ENCODE assay signal across 8 cellular contexts in the genomic region with DNA sequence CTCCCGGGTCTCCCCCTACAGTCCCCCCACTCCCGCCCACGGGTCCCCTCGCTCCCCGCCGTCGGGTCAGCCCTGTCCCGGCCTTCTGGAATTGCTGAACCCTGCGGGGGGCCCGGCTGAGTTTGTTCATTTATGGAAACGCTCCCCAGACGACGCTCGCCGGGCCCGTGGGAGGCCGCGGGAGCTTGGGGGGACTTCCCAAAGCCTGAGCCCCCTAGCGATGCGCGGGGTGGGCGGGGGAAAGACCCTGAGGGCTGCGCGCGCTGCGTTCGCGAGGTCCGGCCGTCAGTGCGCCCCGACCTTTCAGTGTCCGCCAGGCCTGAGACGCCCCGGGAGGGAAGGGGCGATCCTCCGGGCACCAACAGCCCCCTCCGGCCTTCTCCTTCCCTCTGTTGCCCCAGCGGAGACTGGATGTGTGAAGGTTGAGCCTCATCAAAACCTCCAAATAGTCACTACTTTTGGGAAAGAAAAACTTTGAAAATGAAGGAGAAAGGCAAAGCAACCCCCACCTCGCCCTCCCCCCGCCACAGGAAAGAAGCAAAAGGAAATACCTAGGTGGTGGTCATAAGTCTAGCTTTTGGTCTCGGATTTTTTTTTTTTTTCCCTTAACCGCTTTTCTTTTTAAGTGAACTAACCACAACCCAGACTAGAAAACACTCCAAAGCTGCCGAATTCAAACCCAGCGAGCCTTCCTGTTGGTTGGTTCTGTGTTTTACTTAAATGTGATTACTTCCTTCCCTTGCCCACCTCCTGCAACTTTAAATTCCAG. TPM values are rescaled to one million over a fixed set of nuclear protein-coding genes. Genes with fewer than 3 reads are reported as not detected.
A peak's percentile ranks its signal among the peaks of the same experiment; 100 is the strongest.
DNase-seq lines count a peak whose midpoint lies in the region; ATAC-seq and TF ChIP-seq lines count a peak whose summit lies in the region.

No MANE protein-coding gene starts in this region.

- peaks cover 82 to 99% (median 89%) of the 10 kb centered on the region in 11 experiments for H3K27me3 ChIP-seq in BLaER1 treated with 17β-estradiol and CSF1 and Interleukin-3, amounts not matched to agents 10 nM and 100 nM
- H3K27me3 ChIP-seq in OCI-LY1 (ENCODE audit: insufficient read depth, low read length) (peaks cover 14% of the 10 kb centered on the region), psoas muscle (ENCODE audit: insufficient read depth in 3 of 3, low read length in 2 of 3) (peaks cover 0 to 82% (median 24%) of the 10 kb centered on the region in 3 donors)

- H3K4me1 ChIP-seq in BLaER1 treated with 17β-estradiol and CSF1 and Interleukin-3, amounts not matched to agents 10 nM and 100 nM = peaks cover 8 to 29% (median 22%) of the 10 kb centered on the region in 10 experiments; a peak in 19 of 20 replicates
- H3K4me1 ChIP-seq in OCI-LY1 (ENCODE audit: insufficient read depth, low read length, severe bottlenecking) = peaks cover 35% of the 10 kb centered on the region
- peaks cover 8% of the 10 kb centered on the region for H3K4me1 ChIP-seq in psoas muscle

- intact Hi-C loops in psoas muscle (cut with DNase I) = no loop called here

- no peak overlapping the region for H3K27ac ChIP-seq in BLaER1 treated with 17β-estradiol and CSF1 and Interleukin-3, amounts not matched to agents 10 nM and 100 nM
- H3K27ac ChIP-seq in OCI-LY1 (ENCODE audit: low read depth, low read length, poor library complexity, severe bottlenecking) = no peak overlapping the region
- no peak overlapping the region for H3K27ac ChIP-seq in psoas muscle

- no peaks in the 10 kb centered on the region for H3F3A ChIP-seq in OCI-LY1 (ENCODE audit: insufficient read depth, low read length)

- H4K20me1 ChIP-seq in BLaER1 treated with 17β-estradiol and CSF1 and Interleukin-3, amounts not matched to agents 10 nM and 100 nM = peaks cover 0 to 36% (median 25%) of the 10 kb centered on the region in 11 experiments; a peak in 16 of 22 replicates
- H4K20me1 ChIP-seq in OCI-LY1 (ENCODE audit: insufficient read depth, low read length) = no peaks in the 10 kb centered on the region

- peak overlapping the region; percentile 53 to 73 (median 62) for H3K4me3 ChIP-seq in BLaER1 treated with 17β-estradiol and CSF1 and Interleukin-3, amounts not matched to agents 10 nM and 100 nM
- H3K4me3 ChIP-seq in OCI-LY1 (ENCODE audit: low read depth, low read length, poor library complexity, severe bottlenecking) = peak overlapping the region; percentile 33
- peak overlapping the region; percentile 42 for H3K4me3 ChIP-seq in psoas muscle

- H3K79me2 ChIP-seq in OCI-LY1 (ENCODE audit: insufficient read depth, low read length) = no peaks in the 10 kb centered on the region

- H3K9me3 ChIP-seq in BLaER1 treated with 17β-estradiol and CSF1 and Interleukin-3, amounts not matched to agents 10 nM and 100 nM (replicated peaks in 1 of 11) = no peaks in the 10 kb centered on the region
- H3K9me3 ChIP-seq in OCI-LY1 (ENCODE audit: low read length) (no peaks in the 10 kb centered on the region), psoas muscle (no peaks in the 10 kb centered on the region)

- TF ChIP-seq CTCF in OCI-LY1 (IDR thresholded peaks at IDR 0.05; ENCODE audit: low read length) = no peak
- TF ChIP-seq CTCF in psoas muscle (IDR thresholded peaks at IDR 0.05) = no peak

- peak overlapping the region; percentile 83 to 97 (median 92) for H3K4me2 ChIP-seq in BLaER1 treated with 17β-estradiol and CSF1 and Interleukin-3, amounts not matched to agents 10 nM and 100 nM
- peak overlapping the region; percentile 30 for H3K4me2 ChIP-seq in OCI-LY1 (ENCODE audit: low read length)

- DNase-seq in epidermal melanocyte (ENCODE audit: insufficient read length, low spot score) = peak; percentile 15
- peak; percentile 23 to 51 for DNase-seq in psoas muscle
- DNase-seq in dedifferentiated amniotic fluid mesenchymal stem cell (ENCODE audit: extremely low spot score) = no peak
- DNase-seq in iPS-NIHi7 (ENCODE audit: extremely low spot score) = no peak
- no peak for DNase-seq in occipital lobe (lab: John Stamatoyannopoulos, UW)

- no peaks in the 10 kb centered on the region for H3K36me3 ChIP-seq in BLaER1 treated with 17β-estradiol and CSF1 and Interleukin-3, amounts not matched to agents 10 nM and 100 nM
- no peaks in the 10 kb centered on the region for H3K36me3 ChIP-seq in OCI-LY1 (ENCODE audit: insufficient read depth, low read length)
- H3K36me3 ChIP-seq in psoas muscle (ENCODE audit: insufficient read depth in 1 of 2, low read depth in 1 of 2) = no peaks in the 10 kb centered on the region

- 13 to 20% (median 17%) methylated on average over 34 to 45 of the region's 45 CpGs for WGBS in psoas muscle, 3 donors

- ATAC-seq in GM19463 (IDR thresholded peaks at IDR 0.05; ENCODE audit: unreplicated experiment) (peak; percentile 18), psoas muscle (peak in 1 of 4 donors; percentile 16)

- peak overlapping the region in 5 of 11 experiments; percentile 21 to 64 (median 43); a peak in 7 of 22 replicates for H3K9ac ChIP-seq in BLaER1 treated with 17β-estradiol and CSF1 and Interleukin-3, amounts not matched to agents 10 nM and 100 nM
- H3K9ac ChIP-seq in OCI-LY1 (ENCODE audit: low read length) = no peak overlapping the region

- no peaks in the 10 kb centered on the region for H3K9me2 ChIP-seq in OCI-LY1 (ENCODE audit: low read depth, low read length)

- no peak overlapping the region for H2AFZ ChIP-seq in OCI-LY1 (ENCODE audit: low read length)

RNA-seq across cellular contexts. Expression of gene CYS1, which starts 0.5 kb away (rescaled TPM):
- total RNA-seq in psoas muscle (under 1 TPM; 0.13 to 0.58 (median 0.16) TPM), occipital lobe (2.0 TPM)
- polyA plus RNA-seq in psoas muscle = under 1 TPM; 0.06 to 0.10 (median 0.07) TPM

RNA-seq across cellular contexts. Expression of gene KLF11, which starts 37.4 kb away (rescaled TPM):
- total RNA-seq in psoas muscle = 10 to 100 TPM; 10.6 to 27.0 (median 17.3) TPM
- 10 to 100 TPM in 1 of 3 donors, 1 to 10 TPM in 2; 7.0 to 11.8 (median 9.6) TPM for polyA plus RNA-seq in psoas muscle
- 14.0 TPM for total RNA-seq in occipital lobe

RNA-seq across cellular contexts. Expression of gene RRM2, which starts 41.8 kb away (rescaled TPM):
- total RNA-seq in psoas muscle = 1 to 10 TPM in 1 of 4 donors, under 1 TPM in 1, not detected in 2; 0.27 to 1.3 TPM
- polyA plus RNA-seq in psoas muscle = 1 to 10 TPM in 1 of 3 donors, under 1 TPM in 2; 0.35 to 9.3 (median 0.96) TPM
- total RNA-seq in occipital lobe = 4.8 TPM

Comparison
In these comparisons a context has a peak if more than half of its experiments do, and no peak if none do; other contexts are left out.
1. DNase-seq: peak in epidermal melanocyte (single experiment) and psoas muscle (2 of 2); none in dedifferentiated amniotic fluid mesenchymal stem cell (single experiment), iPS-NIHi7 (single experiment) and occipital lobe (single experiment).
2. Peak in every context shown above with its lines, with median percentiles within 50 percentile points of each other: H3K4me3 ChIP-seq.